ENCODE assay signal across 9 cellular contexts in the genomic region with DNA sequence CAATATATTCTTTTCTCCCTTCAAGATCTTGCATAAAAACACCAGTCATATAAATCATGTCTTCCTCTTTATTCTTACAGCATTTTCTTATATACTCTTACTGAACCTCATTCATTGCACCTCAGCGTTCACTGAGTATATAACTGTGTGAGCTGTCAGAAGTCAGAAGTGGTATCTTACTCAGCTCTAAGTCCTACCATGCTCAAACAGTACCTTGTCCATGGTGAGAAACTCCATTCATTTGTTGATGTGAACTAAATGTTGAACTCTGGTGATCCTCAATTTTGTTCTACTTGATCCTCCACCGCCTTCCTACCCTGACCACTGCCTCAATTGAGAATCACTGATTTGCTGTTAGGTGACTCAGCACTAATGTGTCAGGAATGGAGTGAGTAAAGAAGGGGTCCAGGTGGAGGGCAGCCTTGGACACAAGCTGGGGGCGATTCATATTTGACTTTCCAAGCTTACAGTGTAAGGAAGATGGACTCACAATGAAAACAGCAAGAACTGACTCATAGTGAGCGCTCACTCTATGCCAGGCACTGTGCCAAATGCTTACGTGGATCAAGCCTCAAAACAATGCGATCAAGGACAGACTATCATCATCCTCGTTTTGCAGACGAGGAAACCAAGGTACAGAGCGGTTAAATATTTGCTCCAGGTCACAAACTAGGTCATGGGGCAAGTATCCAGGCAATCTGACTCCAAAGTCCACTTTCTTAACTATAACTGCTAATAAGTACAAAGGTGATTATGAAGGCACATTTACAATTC. TPM values are rescaled to one million over a fixed set of nuclear protein-coding genes. Genes with fewer than 3 reads are reported as not detected.
DNase-seq lines count a peak whose midpoint lies in the region; ATAC-seq, FAIRE-seq and TF ChIP-seq lines count a peak whose summit lies in the region.
"Had no signal": no experiment of that assay in that cellular context is flagged by ENCODE, and none has a peak within 500 bp of the region (broad histone marks: within the 10 kb centered on the region; RNA-seq: fewer than 3 reads in every experiment).

No MANE protein-coding gene starts in this region.

- ATAC-seq in GM21360 (IDR thresholded peaks at IDR 0.05; ENCODE audit: unreplicated experiment) (no peak), GM21528 (IDR thresholded peaks at IDR 0.05; ENCODE audit: low FRiP score, unreplicated experiment) (no peak)
- ATAC-seq: sciatic nerve had no signal

- no peaks in the 10 kb centered on the region for H3K36me3 ChIP-seq in bronchial epithelial cell (ENCODE audit: control insufficient read depth, insufficient read depth, low read length)
- peaks cover 4% of the 10 kb centered on the region for H3K36me3 ChIP-seq in osteoblast (ENCODE audit: insufficient read depth, low read length)

- no peak overlapping the region for H3K4me3 ChIP-seq in bronchial epithelial cell (ENCODE audit: low read depth, low read length)
- H3K4me3 ChIP-seq in osteoblast (ENCODE audit: insufficient read depth, low read length), result peak overlapping the region; percentile 27

- no peaks in the 10 kb centered on the region for H3K27me3 ChIP-seq in bronchial epithelial cell (ENCODE audit: control insufficient read depth, insufficient read depth, low read length)
- no peaks in the 10 kb centered on the region for H3K27me3 ChIP-seq in osteoblast (ENCODE audit: insufficient read depth, low read length)

- H2AFZ ChIP-seq in osteoblast (ENCODE audit: low read length), result peak overlapping the region; percentile 56

- DNase-seq in Daoy (ENCODE audit: low read depth) (peak; percentile 93), LHCN-M2 (ENCODE audit: low read depth) (peak; percentile 93), bronchial epithelial cell (ENCODE audit: low read depth) (peak; percentile 98), osteoblast (ENCODE audit: insufficient read length, low spot score, missing footprints) (peak; percentile 53)
- no peak for DNase-seq in activated CD4-positive, CD25-positive, alpha-beta regulatory T cell treated with anti-CD3 and anti-CD28 coated beads, Interleukin-2, amount 50 U/mL, for 72 hours

- H3K27ac ChIP-seq in osteoblast (ENCODE audit: low read depth, low read length), result peak overlapping the region; percentile 70

- TF ChIP-seq CTCF in bronchial epithelial cell (IDR thresholded peaks at IDR 0.05; ENCODE audit: insufficient read depth, low read length, severe bottlenecking) (no peak), osteoblast (IDR thresholded peaks at IDR 0.05; ENCODE audit: extremely low read depth, low read depth, low read length) (no peak)

- H3K4me1 ChIP-seq in osteoblast (ENCODE audit: insufficient read depth, low read length), result peaks cover 17% of the 10 kb centered on the region

- peaks cover 6% of the 10 kb centered on the region for H4K20me1 ChIP-seq in osteoblast (ENCODE audit: insufficient read depth, low read length)

- peak overlapping the region; percentile 66 for H3K4me2 ChIP-seq in osteoblast (ENCODE audit: insufficient read depth, low read length)

- peaks cover 59% of the 10 kb centered on the region for H3K79me2 ChIP-seq in osteoblast (ENCODE audit: insufficient read depth, low read length)

- FAIRE-seq in bronchial epithelial cell (lab: Jason Lieb, UNC), result peak; percentile 36

- H3K9me3 ChIP-seq in osteoblast (ENCODE audit: low read depth, low read length), result no peaks in the 10 kb centered on the region

RNA-seq across cellular contexts. Expression of a gene that starts 13.5 kb away (rescaled TPM):
- 25.2 and 25.4 TPM in 2 replicates for total RNA-seq in Daoy (2014; rRNA removed; shearing (Covaris generic))
- 30.1 and 46.4 TPM in 2 replicates for total RNA-seq in LHCN-M2 (2014; rRNA removed)
- 20.3 TPM for polyA plus RNA-seq in LHCN-M2 (2012)
- total RNA-seq in bronchial epithelial cell, result 30.3 and 34.0 TPM in 2 replicates
- total RNA-seq in osteoblast, result 17.4 and 18.0 TPM in 2 replicates

RNA-seq across cellular contexts. Expression of a gene that starts 13.9 kb away (rescaled TPM):
- 30.2 and 34.9 TPM in 2 replicates for total RNA-seq in Daoy (2014; rRNA removed; shearing (Covaris generic))
- total RNA-seq in LHCN-M2 (2014; rRNA removed) (37.0 and 44.4 TPM in 2 replicates), bronchial epithelial cell (21.1 and 30.7 TPM in 2 replicates), osteoblast (14.8 and 15.6 TPM in 2 replicates)
- 44.5 TPM for polyA plus RNA-seq in LHCN-M2 (2012)

RNA-seq across cellular contexts. Expression of a gene that starts 23.6 kb away (rescaled TPM):
- total RNA-seq in Daoy (2014; rRNA removed; shearing (Covaris generic)), result 0.40 TPM in 1 of 2 replicates, not detected in the other
- total RNA-seq in LHCN-M2 (2014; rRNA removed) (not detected in 2 replicates), bronchial epithelial cell (1.8 and 2.7 TPM in 2 replicates), osteoblast (under 0.01 and 0.29 TPM in 2 replicates)
- 0.46 TPM for polyA plus RNA-seq in LHCN-M2 (2012)

RNA-seq across cellular contexts. Expression of a gene that starts 29.5 kb away (rescaled TPM):
- 9.9 and 30.6 TPM in 2 replicates for total RNA-seq in Daoy (2014; rRNA removed; shearing (Covaris generic))
- total RNA-seq in LHCN-M2 (2014; rRNA removed) (4.2 and 4.7 TPM in 2 replicates), bronchial epithelial cell (12.4 and 13.8 TPM in 2 replicates), osteoblast (4.4 and 4.7 TPM in 2 replicates)
- 5.9 TPM for polyA plus RNA-seq in LHCN-M2 (2012)

RNA-seq across cellular contexts. Expression of a gene that starts 35.1 kb away (rescaled TPM):
- total RNA-seq in Daoy (2014; rRNA removed; shearing (Covaris generic)), result not detected in 2 replicates
- total RNA-seq in LHCN-M2 (2014; rRNA removed), result not detected in 2 replicates
- not detected for polyA plus RNA-seq in LHCN-M2 (2012)
- total RNA-seq in bronchial epithelial cell, result not detected in 2 replicates
- total RNA-seq in osteoblast, result not detected in 2 replicates
- total RNA-seq: cerebellum, sciatic nerve had no signal
